Comparison of ENCODE assay signal across 8 cellular contexts in genomic region chr1:172699111-172699510, GRCh38.
DNase-seq lines count a peak whose midpoint lies in the region; ATAC-seq and TF ChIP-seq lines count a peak whose summit lies in the region.

No MANE protein-coding gene starts in this region.

- DNase-seq in GM12864 (ENCODE audit: low read depth) (peak; percentile 38), T-helper 22 cell (ENCODE audit: low read depth) (peak; percentile 74), amniotic stem cell (lab: John Stamatoyannopoulos, UW) (peak; percentile 22), GM03348 (ENCODE audit: low spot score) (no peak), NCI-H446 (lab: John Stamatoyannopoulos, UW) (no peak)

- ATAC-seq in HG02938 (IDR thresholded peaks at IDR 0.05; ENCODE audit: unreplicated experiment) (peak; percentile 55), GM21737 (IDR thresholded peaks at IDR 0.05; ENCODE audit: unreplicated experiment) (no peak)

- no peak overlapping the region for H3K4me3 ChIP-seq in GM12864 (ENCODE audit: low read depth, low read length)
- H3K4me3 ChIP-seq in skin epidermis = no peak overlapping the region

- H3K27ac ChIP-seq in skin epidermis = peak overlapping the region in 12 of 21 experiments; percentile 39 to 90 (median 70)

- TF ChIP-seq CTCF in GM12864 (IDR thresholded peaks at IDR 0.05; ENCODE audit: low read depth, low read length, missing control alignments) = no peak

Comparison
In these comparisons a context has a peak if more than half of its experiments do, and no peak if none do; other contexts are left out.
1. DNase-seq: peak in GM12864 (single experiment), T-helper 22 cell (single experiment) and amniotic stem cell (single experiment); none in GM03348 (single experiment) and NCI-H446 (0 of 2).